In genomic region chr3:153162513-153163348, GRCh38 we compare ENCODE assay signal across 8 cellular contexts. TPM values are rescaled to one million over a fixed set of nuclear protein-coding genes. Genes with fewer than 3 reads are reported as not detected.
DNase-seq lines count a peak whose midpoint lies in the region; ATAC-seq and TF ChIP-seq lines count a peak whose summit lies in the region.

No MANE protein-coding gene starts in this region.

- H3K4me1 ChIP-seq in IMR-90 (ENCODE audit: control insufficient read depth, insufficient read depth, low read length) (peaks cover 4% of the 10 kb centered on the region; the same call in 1 of the 2 replicates), left lung (peaks cover 22 to 46% of the 10 kb centered on the region in 2 donors)

- no TSS peak for BruUV-seq in IMR-90 (replicated peaks; lab: Mats Ljungman, UMichigan)

- H2BK15ac ChIP-seq in IMR-90 (ENCODE audit: low read depth, low read length) = no peak overlapping the region

- peaks cover 36% of the 10 kb centered on the region for H4K20me1 ChIP-seq in IMR-90 (ENCODE audit: insufficient read depth, low read length)

- H3K36me3 Mint-ChIP-seq in CD4-positive, alpha-beta T cell (ENCODE audit: low read depth) = peaks cover 30% of the 10 kb centered on the region

- H3K9me3 Mint-ChIP-seq in CD4-positive, alpha-beta T cell = no peaks in the 10 kb centered on the region

- peak overlapping the region; percentile 54; the same call in 1 of the 2 replicates for H4K91ac ChIP-seq in IMR-90 (ENCODE audit: insufficient read depth, low read depth, low read length)

- peak overlapping the region; percentile 66 for H3K27ac ChIP-seq in CD4-positive, alpha-beta T cell (ENCODE audit: low read depth, low read length)
- H3K27ac ChIP-seq in IMR-90 (ENCODE audit: insufficient read depth, low read length) (peak overlapping the region; percentile 89), left lung (peak overlapping the region; percentile 97)

- H3K27ac Mint-ChIP-seq in CD4-positive, alpha-beta T cell = peak overlapping the region; percentile 68

- WGBS in IMR-90 (ENCODE audit: extremely low coverage in 2 of 2, insufficient read length in 1 of 2), 2 experiments = 2% methylated on average over 48 of the region's 82 CpGs; no CpG with 5 or more reads in 1 of the 2 experiments

- CTCF ChIA-PET in CD4-positive, alpha-beta T cell (lab: Charles Lee) = interaction anchor here (0.7 to 2.9 kb wide), 5 partner anchors 51 to 416 kb away, joined by 3 to 14 read pairs (median 4); no protein-coding TSS in a partner anchor
- CTCF ChIA-PET in IMR-90 (lab: Yijun Ruan, JAX) = interaction anchor here (1.2 to 3.2 kb wide), 2 partner anchors 120 to 128 kb away, joined by 3 to 7 read pairs; no protein-coding TSS in a partner anchor

- no peak for TF ChIP-seq CTCF in CD4-positive, alpha-beta T cell (IDR thresholded peaks at IDR 0.05)
- TF ChIP-seq CTCF in IMR-90 (conservative IDR thresholded peaks at IDR 0.05; ENCODE audit: low read depth, low read length) (no peak), left lung (IDR thresholded peaks at IDR 0.05) (no peak)

- no peaks in the 10 kb centered on the region for H3K27me3 ChIP-seq in CD4-positive, alpha-beta T cell (ENCODE audit: control insufficient read depth, insufficient read depth, low read length)
- H3K27me3 ChIP-seq in IMR-90 (ENCODE audit: control insufficient read depth, insufficient read depth, low read length) = no peaks in the 10 kb centered on the region
- no peaks in the 10 kb centered on the region for H3K27me3 ChIP-seq in left lung

- H3K36me3 ChIP-seq in IMR-90 (ENCODE audit: control insufficient read depth, insufficient read depth, low read length) (no peaks in the 10 kb centered on the region), left lung (no peaks in the 10 kb centered on the region)

- peaks cover 66% of the 10 kb centered on the region for H3K4me1 Mint-ChIP-seq in CD4-positive, alpha-beta T cell (ENCODE audit: low read depth)

- DNase-seq in CD4-positive, alpha-beta T cell = peak in 9 of 10 experiments; percentile 7 to 52 (median 32)
- peak; percentile 26 for DNase-seq in IMR-90
- peak; percentile 24 for DNase-seq in activated CD4-positive, alpha-beta T cell treated with anti-CD3 and anti-CD28 coated beads for 1 hour
- peak; percentile 25 for DNase-seq in cerebellar cortex (ENCODE audit: low spot score)
- DNase-seq in left lung = peak; percentile 52 to 91
- DNase-seq in stimulated activated CD4-positive, alpha-beta T cell treated with anti-CD3 and anti-CD28 coated beads, Interleukin-2, amount 100 ng/mL, for 48 hours = peak; percentile 25 to 42
- no peak for DNase-seq in GF-D8 (lab: John Stamatoyannopoulos, UW)

- no peak for TF ChIP-seq POLR2A in IMR-90 (IDR thresholded peaks at IDR 0.05; ENCODE audit: low read depth, low read length)

- peak overlapping the region; percentile 90 for H2AFZ ChIP-seq in IMR-90 (replicated peaks; ENCODE audit: low read length, poor library complexity)

- H4K5ac ChIP-seq in IMR-90 (ENCODE audit: low read depth, low read length) = peak overlapping the region; percentile 42; the same call in 1 of the 2 replicates

- H3K9ac ChIP-seq in IMR-90 (ENCODE audit: low read depth, low read length) = peak overlapping the region; percentile 90

- peak overlapping the region in 1 of 2 experiments; percentile 18; a peak in 2 of 4 replicates for H4K8ac ChIP-seq in IMR-90 (ENCODE audit: low read depth in 2 of 2, low read length in 2 of 2)

- peaks cover 5% of the 10 kb centered on the region; the same call in 1 of the 2 replicates for H3K9me1 ChIP-seq in IMR-90 (ENCODE audit: insufficient read depth, low read length)

- H3K4me3 Mint-ChIP-seq in CD4-positive, alpha-beta T cell = peak overlapping the region; percentile 96

- no peak for ATAC-seq in CD4-positive, alpha-beta T cell (ENCODE audit: poor library complexity)
- ATAC-seq in GM21360 (IDR thresholded peaks at IDR 0.05; ENCODE audit: unreplicated experiment) (peak; percentile 2), IMR-90 (ENCODE audit: low read depth) (peak; percentile 2), left lung (peak; percentile 0)

- peak overlapping the region; percentile 44 for H3K4ac ChIP-seq in IMR-90 (ENCODE audit: low read depth, low read length)

- H3K79me1 ChIP-seq in IMR-90 (ENCODE audit: low read depth in 1 of 2, low read length in 2 of 2) = peaks cover 3% of the 10 kb centered on the region in 2 experiments; a peak in 2 of 4 replicates

- peak overlapping the region; percentile 33; the same call in 1 of the 2 replicates for H2BK120ac ChIP-seq in IMR-90 (ENCODE audit: low read depth, low read length)

- POLR2A ChIA-PET in CD4-positive, alpha-beta T cell (lab: Charles Lee) = interaction anchor here (0.7 to 7.8 kb wide), 12 partner anchors 9 to 481 kb away, joined by 3 to 101 read pairs (median 4); no protein-coding TSS in a partner anchor
- POLR2A ChIA-PET in IMR-90 (lab: Charles Lee; ENCODE audit: unreplicated experiment) = no interaction called here

- H3K23ac ChIP-seq in IMR-90 (ENCODE audit: low read depth, low read length) = peak overlapping the region; percentile 88

- H3K27me3 Mint-ChIP-seq in CD4-positive, alpha-beta T cell = no peaks in the 10 kb centered on the region

- intact Hi-C loops in CD4-positive, alpha-beta T cell (cut with DNase I, micrococcal nuclease) = loop anchor here (5.0 to 10.0 kb wide), 9 partner anchors 60 to 1160 kb away; partner anchors contain the start of gene DHX36 (in 2 of the 2)
- intact Hi-C loops in IMR-90 (cut with micrococcal nuclease) (loop anchor here (1.0 to 10.0 kb wide), 5 partner anchors 84 to 607 kb away; no protein-coding TSS in a partner anchor), left lung (cut with DNase I) (loop anchor here in 1 of 2 donors (5.0 to 10.0 kb wide), 3 partner anchors 118 to 605 kb away; no protein-coding TSS in a partner anchor)

- H3K4me2 ChIP-seq in IMR-90 (ENCODE audit: low read depth, low read length) = peak overlapping the region; percentile 83

- H3K9me3 ChIP-seq in CD4-positive, alpha-beta T cell (ENCODE audit: control insufficient read depth, low read length) = no peaks in the 10 kb centered on the region
- H3K9me3 ChIP-seq in IMR-90 (ENCODE audit: control insufficient read depth, insufficient read depth, low read length) = no peaks in the 10 kb centered on the region
- no peaks in the 10 kb centered on the region for H3K9me3 ChIP-seq in left lung

- H3K56ac ChIP-seq in IMR-90 (ENCODE audit: extremely low read depth, insufficient read depth, low read length) = peak overlapping the region; percentile 65; the same call in 1 of the 2 replicates

- no peak for TF ChIP-seq RAD21 in IMR-90 (IDR thresholded peaks at IDR 0.05; ENCODE audit: low read length)

- no peak overlapping the region for H2BK20ac ChIP-seq in IMR-90 (ENCODE audit: low read depth, low read length)

- H3K18ac ChIP-seq in IMR-90 (ENCODE audit: low read depth, low read length) = peak overlapping the region; percentile 49

- H2AK5ac ChIP-seq in IMR-90 (ENCODE audit: low read depth, low read length) = peak overlapping the region; percentile 71; the same call in 1 of the 2 replicates

- peak overlapping the region; percentile 89 for H3K14ac ChIP-seq in IMR-90 (replicated peaks; ENCODE audit: low read depth, low read length)

- peak overlapping the region; percentile 83 for H2AK9ac ChIP-seq in IMR-90 (replicated peaks; ENCODE audit: low read depth, low read length, poor library complexity)

- in situ Hi-C loops in IMR-90 (cut with MboI; ENCODE audit: low sequenced_read_pairs) = loop anchor here (10.0 to 25.0 kb wide), 3 partner anchors 122 to 600 kb away; no protein-coding TSS in a partner anchor

- peak overlapping the region; percentile 79 for H2BK5ac ChIP-seq in IMR-90 (ENCODE audit: low read depth, low read length, poor library complexity, severe bottlenecking)

- dilution Hi-C loops in IMR-90 (cut with HindIII; ENCODE audit: low sequenced_read_pairs, unreplicated experiment) = no loop called here

- H3K4me3 ChIP-seq in IMR-90 (ENCODE audit: insufficient read depth, low read depth, low read length) (peak overlapping the region; percentile 97), left lung (peak overlapping the region; percentile 87 to 90)

TF ChIP-seq in IMR-90, 13 proteins besides CTCF, POLR2A, EP300 and RAD21:
- TF ChIP-seq CEBPB (IDR thresholded peaks at IDR 0.05; ENCODE audit: low read depth, low read length) (no peak), MXI1 (IDR thresholded peaks at IDR 0.05; ENCODE audit: borderline replicate concordance, low read depth, low read length) (0 out of 2 replicates have a peak, but pooled peaks have one; percentile 9)

RNA-seq across cellular contexts. Expression of gene RAP2B, which starts 0.7 kb away (rescaled TPM):
- total RNA-seq in CD4-positive, alpha-beta T cell = 10 to 100 TPM; 13.8 to 14.8 TPM
- 12.4 and 18.1 TPM in 2 replicates for total RNA-seq in IMR-90 (2012; rRNA removed)
- polyA plus RNA-seq in IMR-90 (2012; rRNA removed) = 6.1 and 6.6 TPM in 2 replicates
- polyA plus RNA-seq in IMR-90 (2012; cell fraction: cytosol; rRNA removed) = 6.3 and 6.4 TPM in 2 replicates
- polyA plus RNA-seq in IMR-90 (2012; cell fraction: nucleus; rRNA removed; ENCODE audit: low replicate concordance) = 2.0 and 2.1 TPM in 2 replicates
- 10 to 100 TPM; 22.7 to 31.8 TPM for total RNA-seq in left lung
